17 cellular contexts compared by ENCODE assay signal in the genomic region with DNA sequence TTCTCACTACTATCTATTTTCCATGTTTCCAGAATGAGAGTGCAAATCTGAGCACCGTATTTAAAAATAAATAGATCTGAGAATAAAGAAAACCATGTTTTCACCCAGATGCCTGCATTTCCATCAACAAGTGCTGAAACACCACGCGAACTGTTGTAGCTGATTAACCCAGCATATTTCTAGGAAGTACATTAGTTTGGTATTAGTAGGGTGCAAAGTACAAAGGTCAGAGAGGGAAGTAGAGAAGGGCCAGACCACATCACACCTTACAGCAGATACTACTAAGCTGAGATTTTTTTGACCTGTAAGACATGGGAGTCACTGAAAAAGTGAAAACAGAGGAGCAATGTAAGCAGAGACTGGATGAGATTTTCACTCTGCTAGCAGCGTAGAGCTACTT.
"Had no signal": no experiment of that assay in that cellular context is flagged by ENCODE, and none has a peak within 500 bp of the region (broad histone marks: within the 10 kb centered on the region; RNA-seq: fewer than 3 reads in every experiment).

No MANE protein-coding gene starts in this region.

- H3K27me3 Mint-ChIP-seq: activated CD8-positive, alpha-beta memory T cell treated with anti-CD3 and anti-CD28 coated beads, Interleukin-2, amount 10 ng/mL, durations not matched to agents 7 days and 5 days; activated naive CD8-positive, alpha-beta T cell treated with anti-CD3 and anti-CD28 coated beads, Interleukin-2, amount 10 ng/mL, durations not matched to agents 7 days and 5 days; memory B cell; stimulated activated naive CD8-positive, alpha-beta T cell treated with anti-CD3 and anti-CD28 coated beads, Interleukin-15, Interleukin-2, amounts not matched to agents 100 ng/mL and 50 ng/mL, for 24 hours had no signal

- H3K9me3 Mint-ChIP-seq: stimulated activated naive CD8-positive, alpha-beta T cell treated with anti-CD3 and anti-CD28 coated beads, Interleukin-15, Interleukin-2, amounts not matched to agents 100 ng/mL and 50 ng/mL, for 24 hours had no signal

- H3K9me3 ChIP-seq: breast epithelium, upper lobe of left lung had no signal

- H3K27ac ChIP-seq: breast epithelium, upper lobe of left lung had no signal

- H3K4me1 Mint-ChIP-seq: activated CD8-positive, alpha-beta memory T cell treated with anti-CD3 and anti-CD28 coated beads, Interleukin-2, amount 10 ng/mL, durations not matched to agents 7 days and 5 days; activated naive CD8-positive, alpha-beta T cell treated with anti-CD3 and anti-CD28 coated beads, Interleukin-2, amount 10 ng/mL, durations not matched to agents 7 days and 5 days; immature natural killer cell had no signal

- H3K4me3 ChIP-seq: breast epithelium, upper lobe of left lung had no signal

- H3K27ac Mint-ChIP-seq: activated CD8-positive, alpha-beta memory T cell treated with anti-CD3 and anti-CD28 coated beads, Interleukin-2, amount 10 ng/mL, durations not matched to agents 7 days and 5 days; activated naive CD8-positive, alpha-beta T cell treated with anti-CD3 and anti-CD28 coated beads, Interleukin-2, amount 10 ng/mL, durations not matched to agents 7 days and 5 days; immature natural killer cell; stimulated activated naive CD8-positive, alpha-beta T cell treated with anti-CD3 and anti-CD28 coated beads, Interleukin-15, Interleukin-2, amounts not matched to agents 100 ng/mL and 50 ng/mL, for 24 hours had no signal

- DNase-seq: activated CD4-positive, alpha-beta T cell treated with anti-CD3 and anti-CD28 coated beads for 1 hour; activated CD4-positive, alpha-beta T cell treated with anti-CD3 and anti-CD28 coated beads, Interleukin-2, amount 50 U/mL, for 48 hours; activated CD8-positive, alpha-beta memory T cell treated with anti-CD3 and anti-CD28 coated beads, Interleukin-2, amount 10 ng/mL, durations not matched to agents 7 days and 5 days; activated gamma-delta T cell treated with Interleukin-2 at 50 U/mL for 16 hours; activated naive CD8-positive, alpha-beta T cell treated with anti-CD3 and anti-CD28 coated beads, Interleukin-2, amount 10 ng/mL, durations not matched to agents 7 days and 5 days; activated T-cell treated with anti-CD3 and anti-CD28 coated beads, Interleukin-2, amount 50 U/mL, for 48 hours; aorta; dermis blood vessel endothelial cell; immature natural killer cell; left colon; stimulated activated CD4-positive, alpha-beta T cell treated with anti-CD3 and anti-CD28 coated beads, Interleukin-4, amount 100 ng/mL, for 24 hours; T1000; upper lobe of left lung had no signal

- ATAC-seq: activated CD8-positive, alpha-beta memory T cell treated with anti-CD3 and anti-CD28 coated beads, Interleukin-2, amount 10 ng/mL, durations not matched to agents 7 days and 5 days; esophagus mucosa; left colon had no signal

- H3K4me3 Mint-ChIP-seq: activated CD8-positive, alpha-beta memory T cell treated with anti-CD3 and anti-CD28 coated beads, Interleukin-2, amount 10 ng/mL, durations not matched to agents 7 days and 5 days; activated naive CD8-positive, alpha-beta T cell treated with anti-CD3 and anti-CD28 coated beads, Interleukin-2, amount 10 ng/mL, durations not matched to agents 7 days and 5 days; immature natural killer cell; memory B cell; stimulated activated naive CD8-positive, alpha-beta T cell treated with anti-CD3 and anti-CD28 coated beads, Interleukin-15, Interleukin-2, amounts not matched to agents 100 ng/mL and 50 ng/mL, for 24 hours had no signal

- H3K4me1 ChIP-seq: breast epithelium, upper lobe of left lung had no signal

- H3K36me3 ChIP-seq: breast epithelium, upper lobe of left lung had no signal

- H3K36me3 Mint-ChIP-seq: activated CD8-positive, alpha-beta memory T cell treated with anti-CD3 and anti-CD28 coated beads, Interleukin-2, amount 10 ng/mL, durations not matched to agents 7 days and 5 days; activated naive CD8-positive, alpha-beta T cell treated with anti-CD3 and anti-CD28 coated beads, Interleukin-2, amount 10 ng/mL, durations not matched to agents 7 days and 5 days had no signal
